12 cellular contexts compared by ENCODE assay signal in genomic region chr3:45480218-45480617, GRCh38.
DNase-seq lines count a peak whose midpoint lies in the region; ATAC-seq and TF ChIP-seq lines count a peak whose summit lies in the region.
"Had no signal": no experiment of that assay in that cellular context is flagged by ENCODE, and none has a peak within 500 bp of the region (broad histone marks: within the 10 kb centered on the region; RNA-seq: fewer than 3 reads in every experiment).

No MANE protein-coding gene starts in this region.

- DNase-seq in NCI-H1417 (lab: John Stamatoyannopoulos, UW): peak in 2 of 3 experiments; percentile 31 to 66
- DNase-seq in NCI-H1417 treated with DMSO at 0.1 percent for 48 hours (lab: John Stamatoyannopoulos, UW): no peak
- DNase-seq in adipocyte (ENCODE audit: low read depth): peak; percentile 25
- peak; percentile 56 for DNase-seq in left lobe of liver (ENCODE audit: low spot score)
- DNase-seq in omental fat pad (ENCODE audit: low spot score): no peak
- DNase-seq in left ventricle myocardium inferior: no peak
- DNase-seq: 8988T; activated CD4-positive, alpha-beta T cell treated with anti-CD3 and anti-CD28 coated beads for 36 hours; aorta; natural killer cell had no signal

- intact Hi-C loops in left ventricle myocardium inferior (cut with micrococcal nuclease): no loop called here

- H3K27me3 ChIP-seq in adipocyte (replicated peaks; ENCODE audit: control insufficient read depth, insufficient read depth, low read length) (no peaks in the 10 kb centered on the region), left ventricle myocardium inferior (ENCODE audit: low read depth) (no peaks in the 10 kb centered on the region)

- H3K9me3 ChIP-seq in adipocyte (ENCODE audit: control insufficient read depth, low read length) (peaks cover 6% of the 10 kb centered on the region), left ventricle myocardium inferior (replicated peaks) (peaks cover 10% of the 10 kb centered on the region)

- H3K4me1 ChIP-seq in adipocyte (ENCODE audit: control insufficient read depth, insufficient read depth, low read length) (peaks cover 38% of the 10 kb centered on the region), left ventricle myocardium inferior (no peaks in the 10 kb centered on the region)

- peak overlapping the region; percentile 6 for H3K9ac ChIP-seq in adipocyte (ENCODE audit: low read length)

- TF ChIP-seq CTCF in omental fat pad (IDR thresholded peaks at IDR 0.05): no peak
- no peak for TF ChIP-seq CTCF in left ventricle myocardium inferior (IDR thresholded peaks at IDR 0.05; ENCODE audit: borderline replicate concordance)

- H3K4me3 ChIP-seq in adipocyte (ENCODE audit: low read length): no peak overlapping the region
- H3K4me3 ChIP-seq in left ventricle myocardium inferior: no peak overlapping the region

- peak; percentile 86 for ATAC-seq in left lobe of liver
- no peak for ATAC-seq in omental fat pad (ENCODE audit: low FRiP score)
- ATAC-seq in GM21528 (IDR thresholded peaks at IDR 0.05; ENCODE audit: low FRiP score, unreplicated experiment): no peak
- no peak for ATAC-seq in HG03097 (IDR thresholded peaks at IDR 0.05; ENCODE audit: low FRiP score, unreplicated experiment)
- ATAC-seq: activated CD4-positive, alpha-beta T cell treated with anti-CD3 and anti-CD28 coated beads for 36 hours; natural killer cell had no signal

- no peak overlapping the region for H3K27ac ChIP-seq in left ventricle myocardium inferior (replicated peaks)

- H3K36me3 ChIP-seq in adipocyte (ENCODE audit: control insufficient read depth, insufficient read depth, low read length, severe bottlenecking): peaks cover 13% of the 10 kb centered on the region
- peaks cover 52% of the 10 kb centered on the region for H3K36me3 ChIP-seq in left ventricle myocardium inferior

Comparison
In these comparisons a context has a peak if more than half of its experiments do, and no peak if none do; other contexts are left out.
1. DNase-seq: peak in NCI-H1417 (2 of 3), adipocyte (single experiment) and left lobe of liver (single experiment); none in NCI-H1417 treated with DMSO at 0.1 percent for 48 hours (single experiment), omental fat pad (single experiment) and left ventricle myocardium inferior (single experiment).